In the genomic region with DNA sequence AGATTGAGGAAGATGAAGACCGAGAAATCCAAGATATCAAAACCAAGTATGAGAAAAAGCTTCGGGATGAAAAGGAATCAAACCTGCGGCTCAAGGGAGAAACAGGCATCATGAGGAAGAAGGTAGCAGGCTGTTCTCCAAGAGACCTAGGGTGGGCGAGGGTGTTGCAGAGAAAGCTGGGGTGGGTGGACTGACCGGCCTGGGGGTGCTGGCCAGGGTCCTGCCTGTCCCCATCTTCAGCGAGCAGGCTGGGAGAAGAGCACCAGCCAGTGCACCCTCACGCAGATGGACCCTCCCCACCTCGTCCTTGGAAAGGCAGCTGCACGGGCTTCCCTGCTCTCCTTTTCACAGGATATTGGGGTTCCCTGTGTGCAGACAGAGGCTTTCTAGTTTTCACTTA, we compare ENCODE assay signal across 3 cellular contexts.
TF ChIP-seq lines count a peak whose summit lies in the region.

No MANE protein-coding gene starts in this region.

TF ChIP-seq in GM23338, 12 proteins besides CTCF, POLR2A, EP300 and RAD21:
- no peak for TF ChIP-seq ZNF114 (CRISPR knock-in tag; IDR thresholded peaks at IDR 0.05)
- TF ChIP-seq, protein P1, sequence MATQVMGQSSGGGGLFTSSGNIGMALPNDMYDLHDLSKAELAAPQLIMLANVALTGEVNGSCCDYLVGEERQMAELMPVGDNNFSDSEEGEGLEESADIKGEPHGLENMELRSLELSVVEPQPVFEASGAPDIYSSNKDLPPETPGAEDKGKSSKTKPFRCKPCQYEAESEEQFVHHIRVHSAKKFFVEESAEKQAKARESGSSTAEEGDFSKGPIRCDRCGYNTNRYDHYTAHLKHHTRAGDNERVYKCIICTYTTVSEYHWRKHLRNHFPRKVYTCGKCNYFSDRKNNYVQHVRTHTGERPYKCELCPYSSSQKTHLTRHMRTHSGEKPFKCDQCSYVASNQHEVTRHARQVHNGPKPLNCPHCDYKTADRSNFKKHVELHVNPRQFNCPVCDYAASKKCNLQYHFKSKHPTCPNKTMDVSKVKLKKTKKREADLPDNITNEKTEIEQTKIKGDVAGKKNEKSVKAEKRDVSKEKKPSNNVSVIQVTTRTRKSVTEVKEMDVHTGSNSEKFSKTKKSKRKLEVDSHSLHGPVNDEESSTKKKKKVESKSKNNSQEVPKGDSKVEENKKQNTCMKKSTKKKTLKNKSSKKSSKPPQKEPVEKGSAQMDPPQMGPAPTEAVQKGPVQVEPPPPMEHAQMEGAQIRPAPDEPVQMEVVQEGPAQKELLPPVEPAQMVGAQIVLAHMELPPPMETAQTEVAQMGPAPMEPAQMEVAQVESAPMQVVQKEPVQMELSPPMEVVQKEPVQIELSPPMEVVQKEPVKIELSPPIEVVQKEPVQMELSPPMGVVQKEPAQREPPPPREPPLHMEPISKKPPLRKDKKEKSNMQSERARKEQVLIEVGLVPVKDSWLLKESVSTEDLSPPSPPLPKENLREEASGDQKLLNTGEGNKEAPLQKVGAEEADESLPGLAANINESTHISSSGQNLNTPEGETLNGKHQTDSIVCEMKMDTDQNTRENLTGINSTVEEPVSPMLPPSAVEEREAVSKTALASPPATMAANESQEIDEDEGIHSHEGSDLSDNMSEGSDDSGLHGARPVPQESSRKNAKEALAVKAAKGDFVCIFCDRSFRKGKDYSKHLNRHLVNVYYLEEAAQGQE (IDR thresholded peaks at IDR 0.05; ENCODE audit: unreplicated experiment), result peak; percentile 56
TF ChIP-seq in GM23338: peak in this region for 1.

TF ChIP-seq in Ishikawa, 13 proteins besides CTCF, POLR2A, EP300 and RAD21:
- TF ChIP-seq, protein P1 (IDR thresholded peaks at IDR 0.05; ENCODE audit: low read depth), result peak; percentile 62
- no peak for TF ChIP-seq YY1 (IDR thresholded peaks at IDR 0.05; ENCODE audit: low read depth)

TF ChIP-seq in K562, 482 proteins besides CTCF, POLR2A, EP300 and RAD21:
- peak; percentile 46; the same call in 1 of the 2 replicates for TF ChIP-seq EHMT2 (IDR thresholded peaks at IDR 0.05)
- TF ChIP-seq ZNF239 (CRISPR knock-in tag; IDR thresholded peaks at IDR 0.05), result no peak
